In the genomic region with DNA sequence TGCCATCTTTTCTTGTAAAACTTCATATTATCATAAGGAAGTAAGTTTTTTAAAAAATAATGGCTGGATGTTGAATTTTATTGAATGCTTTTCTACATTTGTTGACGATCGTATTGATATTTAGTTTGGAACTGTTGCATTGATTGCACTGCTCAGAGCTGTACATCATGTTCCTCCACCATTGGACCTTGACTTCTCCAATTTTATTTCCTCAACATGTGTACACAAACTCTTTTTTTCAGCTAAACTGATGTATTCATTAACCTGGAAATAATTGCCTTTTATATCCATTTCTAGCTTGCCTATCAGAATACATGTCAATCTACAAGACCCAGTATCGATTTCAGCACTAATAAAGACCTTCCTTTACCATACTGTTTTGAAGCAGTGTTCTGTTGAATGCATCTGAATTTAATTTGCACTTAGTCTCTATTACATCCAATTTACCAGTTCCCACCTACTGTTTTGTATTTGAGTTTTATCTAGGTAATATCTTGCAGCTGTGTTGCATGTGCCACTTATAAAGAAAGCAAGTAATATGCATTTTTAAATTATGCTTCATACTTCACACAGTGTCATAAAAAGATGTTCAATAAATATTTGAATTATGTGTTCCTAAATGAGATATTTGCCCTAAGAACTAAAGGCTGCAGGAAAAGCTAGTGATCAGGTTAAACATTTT, we compare ENCODE assay signal across 1 cellular context.
TF ChIP-seq lines count a peak whose summit lies in the region.

No MANE protein-coding gene starts in this region.

TF ChIP-seq in GM12878, 131 proteins besides CTCF, POLR2A, EP300 and RAD21:
- TF ChIP-seq RB1 (IDR thresholded peaks at IDR 0.05; ENCODE audit: borderline replicate concordance) (no peak), EZH2 (IDR thresholded peaks at IDR 0.05; ENCODE audit: borderline replicate concordance, control insufficient read depth, low read depth, low read length) (no peak)
